23 cellular contexts compared by ENCODE assay signal in genomic region chr22:41263704-41264103, GRCh38. TPM values are rescaled to one million over a fixed set of nuclear protein-coding genes. Genes with fewer than 3 reads are reported as not detected.
DNase-seq lines count a peak whose midpoint lies in the region; ATAC-seq, FAIRE-seq and TF ChIP-seq lines count a peak whose summit lies in the region.
"Had no signal": no experiment of that assay in that cellular context is flagged by ENCODE, and none has a peak within 500 bp of the region (broad histone marks: within the 10 kb centered on the region; RNA-seq: fewer than 3 reads in every experiment).

No MANE protein-coding gene starts in this region.

- no peak overlapping the region for H3K4me3 Mint-ChIP-seq in natural killer cell treated with Interleukin-12 subunit alpha and Interleukin-12 subunit beta and Interleukin-15 and Interleukin-18, amount 100 ng/mL, for 72 hours
- H3K4me3 Mint-ChIP-seq: activated CD4-positive, alpha-beta T cell treated with anti-CD3 and anti-CD28 coated beads, Interleukin-2, amount 10 ng/mL, durations not matched to agents 7 days and 5 days; activated CD8-positive, alpha-beta memory T cell treated with anti-CD3 and anti-CD28 coated beads, Interleukin-2, amount 10 ng/mL, durations not matched to agents 7 days and 5 days; activated T-cell treated with anti-CD3 and anti-CD28 coated beads, Interleukin-2, amount 50 U/mL, for 72 hours; IgD-negative memory B cell; nephron progenitor cell; WTC11 had no signal

- H3K9ac ChIP-seq in GM23248, result 0 out of 2 replicates have a peak overlapping the region, but pooled peaks have one; percentile 1

- DNase-seq in A549 (ENCODE audit: low read depth in 1 of 2, low spot score in 1 of 2) (no peak), GM23248 (peak; percentile 60), caudate nucleus (lab: John Stamatoyannopoulos, UW) (peak in 17 of 61 donors; percentile 16 to 72 (median 31)), stomach (no peak), SHP77 (lab: John Stamatoyannopoulos, UW) (no peak)
- DNase-seq in natural killer cell treated with Interleukin-12 subunit alpha and Interleukin-12 subunit beta and Interleukin-15 and Interleukin-18, amount 100 ng/mL, for 72 hours (ENCODE audit: low spot score), result no peak
- DNase-seq: activated CD4-positive, alpha-beta T cell treated with anti-CD3 and anti-CD28 coated beads, Interleukin-2, amount 10 ng/mL, durations not matched to agents 7 days and 5 days; activated CD8-positive, alpha-beta memory T cell treated with anti-CD3 and anti-CD28 coated beads, Interleukin-2, amount 10 ng/mL, durations not matched to agents 7 days and 5 days; activated T-cell treated with anti-CD3 and anti-CD28 coated beads, Interleukin-2, amount 50 U/mL, for 72 hours; mammary epithelial cell; NCI-H748 treated with DMSO at 0.1 percent for 48 hours; nephron progenitor cell; Peyer's patch; stimulated activated CD4-positive, alpha-beta T cell treated with anti-CD3 and anti-CD28 coated beads, Interleukin-15, amount 100 ng/mL, for 24 hours; stimulated activated CD4-positive, alpha-beta T cell treated with anti-CD3 and anti-CD28 coated beads, Interleukin-4, amount 100 ng/mL, for 4 hours; T1000 had no signal

- POLR2A ChIA-PET in A549 (lab: Yijun Ruan, JAX), result no interaction called here

- TF ChIP-seq RAD21 in A549 (conservative IDR thresholded peaks at IDR 0.05 in 1 of 2, IDR thresholded peaks at IDR 0.05 in 1 of 2), result no peak

- H3K27ac Mint-ChIP-seq in natural killer cell treated with Interleukin-12 subunit alpha and Interleukin-12 subunit beta and Interleukin-15 and Interleukin-18, amount 100 ng/mL, for 72 hours, result no peak overlapping the region
- H3K27ac Mint-ChIP-seq: activated CD4-positive, alpha-beta T cell treated with anti-CD3 and anti-CD28 coated beads, Interleukin-2, amount 10 ng/mL, durations not matched to agents 7 days and 5 days; activated CD8-positive, alpha-beta memory T cell treated with anti-CD3 and anti-CD28 coated beads, Interleukin-2, amount 10 ng/mL, durations not matched to agents 7 days and 5 days; activated T-cell treated with anti-CD3 and anti-CD28 coated beads, Interleukin-2, amount 50 U/mL, for 72 hours; IgD-negative memory B cell; nephron progenitor cell; WTC11 had no signal

- intact Hi-C loops in stomach (cut with DNase I; ENCODE audit: low total_unique reads), result no loop called here

- no peaks in the 10 kb centered on the region for H3K9me3 ChIP-seq in A549
- no peaks in the 10 kb centered on the region for H3K9me3 ChIP-seq in GM23248 (ENCODE audit: low read depth)
- no peaks in the 10 kb centered on the region for H3K9me3 ChIP-seq in stomach
- H3K9me3 ChIP-seq: Peyer's patch, SJSA1, thoracic aorta had no signal

- CTCF ChIA-PET in A549 (lab: Yijun Ruan, JAX), result no interaction called here

- H3K27ac ChIP-seq in A549 (peak overlapping the region in 1 of 2 experiments; percentile 58; a peak in 1 of 6 replicates), GM23248 (no peak overlapping the region), caudate nucleus (ENCODE audit: low read depth, low read length) (peak overlapping the region; percentile 78), layer of hippocampus (ENCODE audit: low read depth, low read length) (peak overlapping the region; percentile 93), stomach (no peak overlapping the region)
- H3K27ac ChIP-seq: Peyer's patch, SJSA1, thoracic aorta had no signal

- H3K9me3 Mint-ChIP-seq in natural killer cell treated with Interleukin-12 subunit alpha and Interleukin-12 subunit beta and Interleukin-15 and Interleukin-18, amount 100 ng/mL, for 72 hours, result no peaks in the 10 kb centered on the region
- H3K9me3 Mint-ChIP-seq: activated CD4-positive, alpha-beta T cell treated with anti-CD3 and anti-CD28 coated beads, Interleukin-2, amount 10 ng/mL, durations not matched to agents 7 days and 5 days; activated T-cell treated with anti-CD3 and anti-CD28 coated beads, Interleukin-2, amount 50 U/mL, for 72 hours; IgD-negative memory B cell; nephron progenitor cell; WTC11 had no signal

- H3K36me3 ChIP-seq in GM23248 (ENCODE audit: low read depth) (peaks cover 48% of the 10 kb centered on the region), stomach (peaks cover 81 to 98% (median 97%) of the 10 kb centered on the region in 4 donors)

- in situ Hi-C loops in GM23248 (cut with MboI), result no loop called here

- peak; percentile 24 to 55; a peak in 1 of 6 replicates for ATAC-seq in A549
- ATAC-seq in natural killer cell treated with Interleukin-12 subunit alpha and Interleukin-12 subunit beta and Interleukin-15 and Interleukin-18, amount 100 ng/mL, for 72 hours, result no peak
- ATAC-seq: activated CD8-positive, alpha-beta memory T cell treated with anti-CD3 and anti-CD28 coated beads, Interleukin-2, amount 10 ng/mL, durations not matched to agents 7 days and 5 days; activated T-cell treated with anti-CD3 and anti-CD28 coated beads, Interleukin-2, amount 50 U/mL, for 72 hours; WTC11 had no signal

- H3K4me2 ChIP-seq in A549 (no peak overlapping the region), GM23248 (ENCODE audit: unreplicated experiment) (no peak overlapping the region)

- H3K79me2 ChIP-seq in GM23248 (ENCODE audit: insufficient read depth), result peaks cover 12% of the 10 kb centered on the region; the same call in 1 of the 2 replicates

- H3K4me1 ChIP-seq in A549 (no peaks in the 10 kb centered on the region), GM23248 (ENCODE audit: insufficient read depth) (no peaks in the 10 kb centered on the region), stomach (peaks cover 0 to 3% (median 0%) of the 10 kb centered on the region in 4 donors)
- H3K4me1 ChIP-seq: Peyer's patch, SJSA1 had no signal

- TF ChIP-seq CTCF in A549 (IDR thresholded peaks at IDR 0.05), result no peak
- no peak for TF ChIP-seq CTCF in stomach (IDR thresholded peaks at IDR 0.05)

- H2AFZ ChIP-seq in GM23248, result no peak overlapping the region

- H3K27me3 ChIP-seq in GM23248 (replicated peaks; ENCODE audit: insufficient read depth) (no peaks in the 10 kb centered on the region), layer of hippocampus (ENCODE audit: control insufficient read depth, insufficient read depth, low read length) (no peaks in the 10 kb centered on the region), stomach (no peaks in the 10 kb centered on the region)
- H3K27me3 ChIP-seq: Peyer's patch, SJSA1 had no signal

- H3F3A ChIP-seq in GM23248 (ENCODE audit: insufficient read depth), result no peaks in the 10 kb centered on the region

- no peaks in the 10 kb centered on the region for H4K20me1 ChIP-seq in GM23248 (ENCODE audit: insufficient read depth)

- WGBS in A549 (ENCODE audit: missing lambda C conversion rate), result 80% methylated on average over 2 of the region's 2 CpGs
- 92 to 96% methylated on average over 2 of the region's 2 CpGs for WGBS in GM23248 (ENCODE audit: low coverage in 1 of 2, low lambda C conversion rate in 2 of 2, missing lambda C conversion rate in 2 of 2), 2 experiments
- 94 to 100% (median 95%) methylated on average over 2 of the region's 2 CpGs for WGBS in stomach, 5 donors

- FAIRE-seq in A549 (lab: Jason Lieb, UNC), result no peak
- FAIRE-seq: endothelial cell of umbilical vein, G401.6 had no signal

- peaks cover 0 to 2% of the 10 kb centered on the region in 2 donors for H3K4me1 Mint-ChIP-seq in natural killer cell treated with Interleukin-12 subunit alpha and Interleukin-12 subunit beta and Interleukin-15 and Interleukin-18, amount 100 ng/mL, for 72 hours (ENCODE audit: low read depth in 2 of 2)
- H3K4me1 Mint-ChIP-seq: activated CD4-positive, alpha-beta T cell treated with anti-CD3 and anti-CD28 coated beads, Interleukin-2, amount 10 ng/mL, durations not matched to agents 7 days and 5 days; activated CD8-positive, alpha-beta memory T cell treated with anti-CD3 and anti-CD28 coated beads, Interleukin-2, amount 10 ng/mL, durations not matched to agents 7 days and 5 days; nephron progenitor cell; WTC11 had no signal

- no peak for TF ChIP-seq EP300 in A549 (IDR thresholded peaks at IDR 0.05)
- TF ChIP-seq EP300 in stomach (IDR thresholded peaks at IDR 0.05), result no peak

- no peaks in the 10 kb centered on the region for H3K36me3 Mint-ChIP-seq in natural killer cell treated with Interleukin-12 subunit alpha and Interleukin-12 subunit beta and Interleukin-15 and Interleukin-18, amount 100 ng/mL, for 72 hours

- no peaks in the 10 kb centered on the region for H3K9me2 ChIP-seq in GM23248 (ENCODE audit: insufficient read depth)

- H3K4me3 ChIP-seq in A549 (no peak overlapping the region), GM23248 (no peak overlapping the region), stomach (no peak overlapping the region)
- H3K4me3 ChIP-seq: Peyer's patch, SJSA1, thoracic aorta had no signal

- no peaks in the 10 kb centered on the region for H3K27me3 Mint-ChIP-seq in natural killer cell treated with Interleukin-12 subunit alpha and Interleukin-12 subunit beta and Interleukin-15 and Interleukin-18, amount 100 ng/mL, for 72 hours
- H3K27me3 Mint-ChIP-seq: activated CD4-positive, alpha-beta T cell treated with anti-CD3 and anti-CD28 coated beads, Interleukin-2, amount 10 ng/mL, durations not matched to agents 7 days and 5 days; activated CD8-positive, alpha-beta memory T cell treated with anti-CD3 and anti-CD28 coated beads, Interleukin-2, amount 10 ng/mL, durations not matched to agents 7 days and 5 days; IgD-negative memory B cell had no signal

- no peak for TF ChIP-seq POLR2A in A549 (IDR thresholded peaks at IDR 0.05; ENCODE audit: low read length)
- TF ChIP-seq POLR2A in stomach (IDR thresholded peaks at IDR 0.05), result no peak

RNA-seq across cellular contexts. Expression of gene RANGAP1, which starts 22.3 kb away (rescaled TPM):
- polyA plus RNA-seq in A549 (2011; rRNA removed), result 43.0 and 44.9 TPM in 2 replicates
- 107 TPM in 2 replicates for polyA plus RNA-seq in A549 (2012; cell fraction: cytosol; rRNA removed)
- polyA plus RNA-seq in A549 (2012; cell fraction: nucleus; rRNA removed), result 266 and 276 TPM in 2 replicates
- 66.5 to 81.3 TPM (median 75.1 TPM) in 3 replicates for polyA plus RNA-seq in A549 (2017; fragmentation: RNase III; extraction: RNeasy Plus Mini Kit Qiagen cat#74134 plus additional on column Dnase treatment)
- 47.2 and 55.3 TPM in 2 replicates for polyA minus RNA-seq in A549 (2011; rRNA and poly(A)+ RNA removed)
- total RNA-seq in GM23248 (2014; rRNA removed; shearing (Covaris generic)), result 73.5 and 79.2 TPM in 2 replicates
- polyA plus RNA-seq in GM23248 (2016; fragmentation: Nextera tagmentation; extraction: Ambion mirVana), result 52.3 and 54.6 TPM in 2 replicates
- total RNA-seq in stomach, result 100 to 1,000 TPM in 2 of 5 donors, 10 to 100 TPM in 3; 18.9 to 127 (median 61.7) TPM
- polyA plus RNA-seq in stomach, result 10 to 100 TPM; 29.5 to 40.0 (median 37.0) TPM
- total RNA-seq in natural killer cell treated with Interleukin-12 subunit alpha and Interleukin-12 subunit beta and Interleukin-15 and Interleukin-18, amount 100 ng/mL, for 72 hours, result 100 to 1,000 TPM; 101 to 216 TPM

RNA-seq across cellular contexts. Expression of gene CHADL, which starts 23.0 kb away (rescaled TPM):
- polyA plus RNA-seq in A549 (2011; rRNA removed), result not detected in 2 replicates
- 0.01 TPM in 1 of 2 replicates, not detected in the other for polyA plus RNA-seq in A549 (2012; cell fraction: cytosol; rRNA removed)
- polyA plus RNA-seq in A549 (2012; cell fraction: nucleus; rRNA removed), result 0.11 TPM in 1 of 2 replicates, not detected in the other
- not detected in 3 replicates for polyA plus RNA-seq in A549 (2017; fragmentation: RNase III; extraction: RNeasy Plus Mini Kit Qiagen cat#74134 plus additional on column Dnase treatment)
- not detected in 2 replicates for polyA minus RNA-seq in A549 (2011; rRNA and poly(A)+ RNA removed)
- 0.22 and 1.1 TPM in 2 replicates for total RNA-seq in GM23248 (2014; rRNA removed; shearing (Covaris generic))
- 0.30 and 0.88 TPM in 2 replicates for polyA plus RNA-seq in GM23248 (2016; fragmentation: Nextera tagmentation; extraction: Ambion mirVana)
- 10 to 100 TPM in 1 of 5 donors, 1 to 10 TPM in 4; 1.4 to 15.6 (median 5.8) TPM for total RNA-seq in stomach
- 1 to 10 TPM; 2.0 to 5.4 (median 5.4) TPM for polyA plus RNA-seq in stomach
- total RNA-seq in natural killer cell treated with Interleukin-12 subunit alpha and Interleukin-12 subunit beta and Interleukin-15 and Interleukin-18, amount 100 ng/mL, for 72 hours, result under 1 TPM; 0.40 to 0.45 TPM

RNA-seq across cellular contexts. Expression of gene ZC3H7B, which starts 37.6 kb away (rescaled TPM):
- polyA plus RNA-seq in A549 (2011; rRNA removed), result 12.4 and 13.5 TPM in 2 replicates
- polyA plus RNA-seq in A549 (2012; cell fraction: cytosol; rRNA removed), result 21.0 and 26.9 TPM in 2 replicates
- polyA plus RNA-seq in A549 (2012; cell fraction: nucleus; rRNA removed), result 41.1 and 44.6 TPM in 2 replicates
- 22.8 to 23.5 TPM (median 23.5 TPM) in 3 replicates for polyA plus RNA-seq in A549 (2017; fragmentation: RNase III; extraction: RNeasy Plus Mini Kit Qiagen cat#74134 plus additional on column Dnase treatment)
- 10.5 and 12.2 TPM in 2 replicates for polyA minus RNA-seq in A549 (2011; rRNA and poly(A)+ RNA removed)
- 54.8 and 54.9 TPM in 2 replicates for total RNA-seq in GM23248 (2014; rRNA removed; shearing (Covaris generic))
- 5.3 and 5.4 TPM in 2 replicates for polyA plus RNA-seq in GM23248 (2016; fragmentation: Nextera tagmentation; extraction: Ambion mirVana)
- 10 to 100 TPM in 4 of 5 donors, 1 to 10 TPM in 1; 4.7 to 40.1 (median 29.7) TPM for total RNA-seq in stomach
- 10 to 100 TPM; 13.5 to 29.0 (median 20.5) TPM for polyA plus RNA-seq in stomach
- 10 to 100 TPM; 51.2 to 68.9 TPM for total RNA-seq in natural killer cell treated with Interleukin-12 subunit alpha and Interleukin-12 subunit beta and Interleukin-15 and Interleukin-18, amount 100 ng/mL, for 72 hours

RNA-seq across cellular contexts. Expression of gene L3MBTL2, which starts 58.6 kb away (rescaled TPM):
- polyA plus RNA-seq in A549 (2011; rRNA removed) (17.0 and 17.3 TPM in 2 replicates), A549 (2017; fragmentation: RNase III; extraction: RNeasy Plus Mini Kit Qiagen cat#74134 plus additional on column Dnase treatment) (14.5 to 15.9 TPM (median 15.5 TPM) in 3 replicates), GM23248 (2016; fragmentation: Nextera tagmentation; extraction: Ambion mirVana) (16.8 and 16.9 TPM in 2 replicates), stomach (10 to 100 TPM; 11.0 to 13.2 (median 11.5) TPM)
- polyA plus RNA-seq in A549 (2012; cell fraction: cytosol; rRNA removed), result 19.6 and 19.8 TPM in 2 replicates
- polyA plus RNA-seq in A549 (2012; cell fraction: nucleus; rRNA removed), result 30.1 and 33.5 TPM in 2 replicates
- polyA minus RNA-seq in A549 (2011; rRNA and poly(A)+ RNA removed), result 23.8 and 26.8 TPM in 2 replicates
- total RNA-seq in GM23248 (2014; rRNA removed; shearing (Covaris generic)), result 19.1 and 24.1 TPM in 2 replicates
- 10 to 100 TPM in 4 of 5 donors, 1 to 10 TPM in 1; 3.2 to 69.6 (median 15.1) TPM for total RNA-seq in stomach
- total RNA-seq in natural killer cell treated with Interleukin-12 subunit alpha and Interleukin-12 subunit beta and Interleukin-15 and Interleukin-18, amount 100 ng/mL, for 72 hours, result 10 to 100 TPM; 42.6 to 71.1 TPM

Comparison
In these comparisons a context has a peak if more than half of its experiments do, and no peak if none do; other contexts are left out.
1. ATAC-seq: peak in A549 (2 of 2); none in natural killer cell treated with Interleukin-12 subunit alpha and Interleukin-12 subunit beta and Interleukin-15 and Interleukin-18, amount 100 ng/mL, for 72 hours (0 of 2).
2. H3K27ac ChIP-seq: peak in caudate nucleus (single experiment) and layer of hippocampus (single experiment); none in GM23248 (single experiment) and stomach (0 of 5).